8 cellular contexts compared by ENCODE assay signal in genomic region chr17:36082482-36083024, GRCh38. TPM values are rescaled to one million over a fixed set of nuclear protein-coding genes. Genes with fewer than 3 reads are reported as not detected.
DNase-seq lines count a peak whose midpoint lies in the region; ATAC-seq and TF ChIP-seq lines count a peak whose summit lies in the region.
"Not testable (repeated sequence)": the region's sequence is repeated elsewhere in the genome, so short reads cannot be mapped to it uniquely, and the experiment has no call there.

No MANE protein-coding gene starts in this region.

- TF ChIP-seq POLR2A in heart left ventricle (IDR thresholded peaks at IDR 0.05) = not testable (repeated sequence)

- intact Hi-C loops in heart left ventricle (cut with DNase I) = not testable (repeated sequence)

- not testable (repeated sequence) for H3K4me1 ChIP-seq in HEK293 (ENCODE audit: control insufficient read depth, insufficient read depth, low read length)
- H3K4me1 ChIP-seq in heart left ventricle = peaks cover 0 to 23% (median 0%) of the 10 kb centered on the region in 12 donors

- H3K4me3 ChIP-seq in HEK293 (ENCODE audit: low read depth, low read length); heart left ventricle: not testable (repeated sequence)

- DNase-seq in AML-193 (lab: John Stamatoyannopoulos, UW) = peak; percentile 99 to 100
- DNase-seq in SIG-M5 (lab: John Stamatoyannopoulos, UW) = peak; percentile 99
- peak; percentile 34 for DNase-seq in activated T-cell treated with anti-CD3 and anti-CD28 coated beads for 48 hours (ENCODE audit: low read depth)
- DNase-seq in heart left ventricle = peak in 1 of 5 donors; percentile 29
- peak; percentile 53 for DNase-seq in stimulated activated CD4-positive, alpha-beta T cell treated with anti-CD3 and anti-CD28 coated beads, Interleukin-15, amount 100 ng/mL, for 24 hours

- peak; percentile 63 for ATAC-seq in GM18867 (IDR thresholded peaks at IDR 0.05; ENCODE audit: unreplicated experiment)
- peak; percentile 61 for ATAC-seq in HG03565 (IDR thresholded peaks at IDR 0.05; ENCODE audit: unreplicated experiment)
- ATAC-seq in heart left ventricle = peak; percentile 20 to 89 (median 74)

- CTCF ChIA-PET in HEK293 (lab: Yijun Ruan, JAX) = interaction anchor here (1.1 to 1.8 kb wide), 2 partner anchors 10 to 66 kb away, joined by 4 to 8 read pairs; no protein-coding TSS in a partner anchor

- H3K27ac ChIP-seq in HEK293 (ENCODE audit: extremely low read depth, low read depth, low read length) = not testable (repeated sequence)
- H3K27ac ChIP-seq in heart left ventricle = peak overlapping the region in 2 of 12 donors; percentile 37 to 62

- POLR2A ChIA-PET in HEK293 (lab: Yijun Ruan, JAX) = not testable (repeated sequence)

- not testable (repeated sequence) for H3K9me3 ChIP-seq in HEK293 (ENCODE audit: control insufficient read depth, insufficient read depth, low read depth, low read length); heart left ventricle

- H3K27me3 ChIP-seq in heart left ventricle = not testable (repeated sequence)

- 54 to 61% (median 56%) methylated on average over 6 of the region's 6 CpGs for WGBS in heart left ventricle, 4 donors

- not testable (repeated sequence) for H3K36me3 ChIP-seq in HEK293 (ENCODE audit: control insufficient read depth in 2 of 2, insufficient read depth in 1 of 2, low read length in 2 of 2); heart left ventricle

- TF ChIP-seq CTCF in HEK293 (tag by site-specific recombination; IDR thresholded peaks at IDR 0.05); heart left ventricle (IDR thresholded peaks at IDR 0.05): not testable (repeated sequence)

TF ChIP-seq in HEK293, 187 proteins besides CTCF, POLR2A, EP300 and RAD21:
- TF ChIP-seq ZBTB11 (tag by site-specific recombination; conservative IDR thresholded peaks at IDR 0.05; ENCODE audit: low read depth) = peak; percentile 75

RNA-seq across cellular contexts. Expression of gene CCL3, which starts 7.4 kb away (rescaled TPM):
- 10 to 100 TPM in 1 of 9 donors, 1 to 10 TPM in 1, under 1 TPM in 4, not detected in 3; 0.21 to 22.5 (median 0.65) TPM for total RNA-seq in heart left ventricle
- polyA plus RNA-seq in heart left ventricle = under 1 TPM; 0.30 to 0.61 TPM

RNA-seq across cellular contexts. Expression of gene CCL18, which starts 18.5 kb away (rescaled TPM):
- total RNA-seq in heart left ventricle = 10 to 100 TPM in 2 of 9 donors, 1 to 10 TPM in 5, under 1 TPM in 2; 0.40 to 31.9 (median 4.1) TPM
- under 1 TPM; 0.30 to 0.53 TPM for polyA plus RNA-seq in heart left ventricle

RNA-seq across cellular contexts. Expression of gene CCL4, which starts 21.1 kb away (rescaled TPM):
- total RNA-seq in heart left ventricle = 10 to 100 TPM in 2 of 9 donors, 1 to 10 TPM in 2, under 1 TPM in 2, not detected in 3; 0.29 to 23.9 (median 1.5) TPM
- 1 to 10 TPM in 1 of 2 donors, under 1 TPM in 1; 0.72 to 1.2 TPM for polyA plus RNA-seq in heart left ventricle
